Comparison of ENCODE assay signal across 28 cellular contexts in genomic region chr22:31932863-31933262, GRCh38. TPM values are rescaled to one million over a fixed set of nuclear protein-coding genes. Genes with fewer than 3 reads are reported as not detected.
DNase-seq lines count a peak whose midpoint lies in the region; ATAC-seq, FAIRE-seq and TF ChIP-seq lines count a peak whose summit lies in the region.
"Had no signal": no experiment of that assay in that cellular context is flagged by ENCODE, and none has a peak within 500 bp of the region (broad histone marks: within the 10 kb centered on the region; RNA-seq: fewer than 3 reads in every experiment).

No MANE protein-coding gene starts in this region.

- no peak for TF ChIP-seq POLR2A in heart left ventricle (IDR thresholded peaks at IDR 0.05)
- TF ChIP-seq POLR2A in HepG2 (IDR thresholded peaks at IDR 0.05; ENCODE audit: insufficient read depth in 1 of 2, low read depth in 2 of 2, low read length in 2 of 2), result no peak

- no peaks in the 10 kb centered on the region for H3K79me2 ChIP-seq in HepG2 (ENCODE audit: insufficient read depth, low read length)

- H3K4me1 ChIP-seq in heart left ventricle (peaks cover 0 to 7% (median 0%) of the 10 kb centered on the region in 12 donors), HepG2 (ENCODE audit: insufficient read depth, low read length) (peaks cover 39% of the 10 kb centered on the region), aorta (ENCODE audit: control insufficient read depth in 1 of 2, insufficient read depth in 2 of 2, low read length in 2 of 2) (no peaks in the 10 kb centered on the region)
- H3K4me1 ChIP-seq: SJSA1 had no signal

- no peaks in the 10 kb centered on the region for H3K9me3 ChIP-seq in heart left ventricle
- no peaks in the 10 kb centered on the region for H3K9me3 ChIP-seq in HepG2 (ENCODE audit: low read length)
- no peaks in the 10 kb centered on the region for H3K9me3 ChIP-seq in aorta (ENCODE audit: control insufficient read depth, low read length)
- H3K9me3 ChIP-seq: BLaER1 treated with 17β-estradiol and CSF1 and Interleukin-3, amounts not matched to agents 10 nM and 100 nM; MG63; SJSA1 had no signal

- H3K27me3 Mint-ChIP-seq in endothelial cell (ENCODE audit: unreplicated experiment), result peaks cover 5% of the 10 kb centered on the region
- H3K27me3 Mint-ChIP-seq in T-helper 2 cell treated with Interferon-gamma antibody and Interleukin-4, amounts not matched to agents 5 μg/mL and 100 μg/mL, for 36 hours (ENCODE audit: low read depth), result peaks cover 9% of the 10 kb centered on the region
- peaks cover 78% of the 10 kb centered on the region for H3K27me3 Mint-ChIP-seq in activated naive CD4-positive, alpha-beta T cell treated with anti-CD3 and anti-CD28 coated beads, Interleukin-2, amount 10 ng/mL, durations not matched to agents 7 days and 5 days

- 52 to 72% (median 58%) methylated on average over 4 to 5 of the region's 5 CpGs for WGBS in heart left ventricle, 4 donors
- 8% methylated on average over 4 of the region's 5 CpGs for WGBS in HepG2 (ENCODE audit: low lambda C conversion rate)
- 82 to 85% methylated on average over 5 of the region's 5 CpGs for WGBS in aorta, 2 donors

- H3K36me3 ChIP-seq in heart left ventricle, result no peaks in the 10 kb centered on the region
- no peaks in the 10 kb centered on the region for H3K36me3 ChIP-seq in HepG2 (replicated peaks in 1 of 2; ENCODE audit: control insufficient read depth in 1 of 2, insufficient read depth in 2 of 2, low read length in 2 of 2)
- no peaks in the 10 kb centered on the region for H3K36me3 ChIP-seq in aorta (ENCODE audit: control insufficient read depth in 1 of 2, insufficient read depth in 2 of 2, low read length in 1 of 2)
- H3K36me3 ChIP-seq: BLaER1 treated with 17β-estradiol and CSF1 and Interleukin-3, amounts not matched to agents 10 nM and 100 nM; MG63; SJSA1 had no signal

- intact Hi-C loops in heart left ventricle (cut with DNase I) (no loop called here), Right ventricle myocardium inferior (cut with DNase I) (no loop called here), HepG2 (cut with micrococcal nuclease; ENCODE audit: unreplicated experiment) (no loop called here), aorta (cut with DNase I) (no loop called here)

- in situ Hi-C loops in HepG2 (cut with HindIII; ENCODE audit: extremely low pct_ligation_motif_present, low pct_unique_long_range_greater_than_20kb), result no loop called here

- POLR2A ChIA-PET in HepG2 (lab: Yijun Ruan, JAX), result interaction anchor here (2.1 kb wide), 1 partner anchor 17 kb away, joined by 4 read pairs; no protein-coding TSS in a partner anchor

- H2AFZ ChIP-seq in HepG2 (ENCODE audit: low read length), result peak overlapping the region; percentile 21
- H2AFZ ChIP-seq: GM23248 had no signal

- TF ChIP-seq RAD21 in HepG2 (CRISPR knock-in tag; IDR thresholded peaks at IDR 0.05), result no peak

- BruUV-seq in HepG2 (replicated peaks; lab: Mats Ljungman, UMichigan), result no TSS peak

- H3K27ac ChIP-seq in heart left ventricle (peak overlapping the region in 1 of 12 donors; percentile 29), HepG2 (ENCODE audit: extremely low read length, insufficient read depth, low read length) (no peak overlapping the region), aorta (ENCODE audit: low read depth in 1 of 2, low read length in 2 of 2) (no peak overlapping the region)
- H3K27ac ChIP-seq: BLaER1 treated with 17β-estradiol and CSF1 and Interleukin-3, amounts not matched to agents 10 nM and 100 nM; GM23248; SJSA1 had no signal

- no peak overlapping the region; the same call in 1 of the 2 replicates for H3K4me2 ChIP-seq in HepG2 (ENCODE audit: low read depth, low read length)
- H3K4me2 ChIP-seq: BLaER1 treated with 17β-estradiol and CSF1 and Interleukin-3, amounts not matched to agents 10 nM and 100 nM had no signal

- FAIRE-seq in HepG2 (lab: Jason Lieb, UNC), result no peak
- FAIRE-seq: A204.1, GM12878 had no signal

- peak in 3 of 4 donors; percentile 12 to 80 (median 48) for ATAC-seq in heart left ventricle
- no peak for ATAC-seq in Right ventricle myocardium inferior
- peak; percentile 41 for ATAC-seq in HepG2
- ATAC-seq in aorta (ENCODE audit: low FRiP score), result no peak
- ATAC-seq: GM12878 had no signal

- TF ChIP-seq CTCF in heart left ventricle (IDR thresholded peaks at IDR 0.05), result no peak
- no peak for TF ChIP-seq CTCF in endothelial cell (IDR thresholded peaks at IDR 0.05; ENCODE audit: unreplicated experiment)
- TF ChIP-seq CTCF in HepG2 (CRISPR knock-in tag; IDR thresholded peaks at IDR 0.05), result no peak

- no peak overlapping the region for H3K9ac ChIP-seq in HepG2 (ENCODE audit: insufficient read depth, low read depth, low read length)
- H3K9ac ChIP-seq: BLaER1 treated with 17β-estradiol and CSF1 and Interleukin-3, amounts not matched to agents 10 nM and 100 nM; GM23248 had no signal

- peak overlapping the region; percentile 88 for H3K27ac Mint-ChIP-seq in endothelial cell (ENCODE audit: unreplicated experiment)
- H3K27ac Mint-ChIP-seq in T-helper 2 cell treated with Interferon-gamma antibody and Interleukin-4, amounts not matched to agents 5 μg/mL and 100 μg/mL, for 36 hours, result no peak overlapping the region
- no peak overlapping the region for H3K27ac Mint-ChIP-seq in activated naive CD4-positive, alpha-beta T cell treated with anti-CD3 and anti-CD28 coated beads, Interleukin-2, amount 10 ng/mL, durations not matched to agents 7 days and 5 days
- H3K27ac Mint-ChIP-seq: CD4-positive, alpha-beta T cell; H9 had no signal

- H4K20me1 ChIP-seq in HepG2 (ENCODE audit: insufficient read depth, low read length), result no peaks in the 10 kb centered on the region
- H4K20me1 ChIP-seq: BLaER1 treated with 17β-estradiol and CSF1 and Interleukin-3, amounts not matched to agents 10 nM and 100 nM had no signal

- CTCF ChIA-PET in HepG2 (lab: Yijun Ruan, JAX; ENCODE audit: low intra/inter-chr PET ratio, low total read pairs), result no interaction called here
- CTCF ChIA-PET in activated naive CD4-positive, alpha-beta T cell treated with anti-CD3 and anti-CD28 coated beads, Interleukin-2, amount 10 ng/mL, durations not matched to agents 7 days and 5 days (lab: Charles Lee), result no interaction called here

- no peaks in the 10 kb centered on the region for H3K9me3 Mint-ChIP-seq in endothelial cell (ENCODE audit: unreplicated experiment)
- H3K9me3 Mint-ChIP-seq in T-helper 2 cell treated with Interferon-gamma antibody and Interleukin-4, amounts not matched to agents 5 μg/mL and 100 μg/mL, for 36 hours, result no peaks in the 10 kb centered on the region
- no peaks in the 10 kb centered on the region for H3K9me3 Mint-ChIP-seq in activated naive CD4-positive, alpha-beta T cell treated with anti-CD3 and anti-CD28 coated beads, Interleukin-2, amount 10 ng/mL, durations not matched to agents 7 days and 5 days
- H3K9me3 Mint-ChIP-seq: CD4-positive, alpha-beta T cell; H9 had no signal

- H3K27me3 ChIP-seq in heart left ventricle (no peaks in the 10 kb centered on the region), HepG2 (ENCODE audit: control insufficient read depth in 1 of 2, insufficient read depth in 2 of 2, low read length in 2 of 2) (peaks cover 0 to 16% of the 10 kb centered on the region in 2 experiments; a peak in 3 of 5 replicates), aorta (ENCODE audit: control insufficient read depth in 1 of 2, insufficient read depth in 2 of 2, low read length in 1 of 2) (no peaks in the 10 kb centered on the region)
- H3K27me3 ChIP-seq: BLaER1 treated with 17β-estradiol and CSF1 and Interleukin-3, amounts not matched to agents 10 nM and 100 nM; MG63; SJSA1 had no signal

- peak in 3 of 5 donors; percentile 10 to 34 (median 34) for DNase-seq in heart left ventricle
- no peak for DNase-seq in Right ventricle myocardium inferior (ENCODE audit: missing footprints)
- no peak for DNase-seq in endothelial cell (ENCODE audit: low spot score)
- peak; percentile 34 for DNase-seq in HepG2 (ENCODE audit: low spot score)
- DNase-seq in aorta, result peak; percentile 9 to 14
- no peak for DNase-seq in T-helper 2 cell treated with Interferon-gamma antibody and Interleukin-4, amounts not matched to agents 5 μg/mL and 100 μg/mL, for 36 hours (ENCODE audit: low spot score)
- DNase-seq in activated naive CD4-positive, alpha-beta T cell treated with anti-CD3 and anti-CD28 coated beads, Interleukin-2, amount 10 ng/mL, durations not matched to agents 7 days and 5 days, result no peak
- DNase-seq in SKM-1 (lab: John Stamatoyannopoulos, UW; ENCODE audit: unreplicated experiment), result no peak
- DNase-seq: AML-193; CD4-positive, alpha-beta T cell; DMS79; EL; GDM1; GM23248; H9; IMR-90; KG1; MG63; NCI-H1105 treated with DMSO at 0.1 percent for 48 hours; NCI-H146; NCI-H1930; NCI-H2107; NCI-H524; NCI-H748 treated with DMSO at 0.1 percent for 48 hours had no signal

- TF ChIP-seq EP300 in HepG2 (IDR thresholded peaks at IDR 0.05; ENCODE audit: low read depth in 2 of 2, low read length in 2 of 2) (no peak), HepG2 (CRISPR knock-in tag; IDR thresholded peaks at IDR 0.05; ENCODE audit: borderline replicate concordance) (no peak)

- no peak overlapping the region for H3K4me3 Mint-ChIP-seq in endothelial cell (ENCODE audit: unreplicated experiment)
- no peak overlapping the region for H3K4me3 Mint-ChIP-seq in T-helper 2 cell treated with Interferon-gamma antibody and Interleukin-4, amounts not matched to agents 5 μg/mL and 100 μg/mL, for 36 hours
- H3K4me3 Mint-ChIP-seq in activated naive CD4-positive, alpha-beta T cell treated with anti-CD3 and anti-CD28 coated beads, Interleukin-2, amount 10 ng/mL, durations not matched to agents 7 days and 5 days, result no peak overlapping the region
- H3K4me3 Mint-ChIP-seq: CD4-positive, alpha-beta T cell; H9 had no signal

- no peaks in the 10 kb centered on the region for H3K36me3 Mint-ChIP-seq in endothelial cell (ENCODE audit: low read depth, unreplicated experiment)
- no peaks in the 10 kb centered on the region for H3K36me3 Mint-ChIP-seq in T-helper 2 cell treated with Interferon-gamma antibody and Interleukin-4, amounts not matched to agents 5 μg/mL and 100 μg/mL, for 36 hours (ENCODE audit: low read depth)
- H3K36me3 Mint-ChIP-seq in activated naive CD4-positive, alpha-beta T cell treated with anti-CD3 and anti-CD28 coated beads, Interleukin-2, amount 10 ng/mL, durations not matched to agents 7 days and 5 days, result no peaks in the 10 kb centered on the region

- peaks cover 48% of the 10 kb centered on the region for H3K4me1 Mint-ChIP-seq in endothelial cell (ENCODE audit: unreplicated experiment)
- no peaks in the 10 kb centered on the region for H3K4me1 Mint-ChIP-seq in T-helper 2 cell treated with Interferon-gamma antibody and Interleukin-4, amounts not matched to agents 5 μg/mL and 100 μg/mL, for 36 hours (ENCODE audit: low read depth)
- no peaks in the 10 kb centered on the region for H3K4me1 Mint-ChIP-seq in activated naive CD4-positive, alpha-beta T cell treated with anti-CD3 and anti-CD28 coated beads, Interleukin-2, amount 10 ng/mL, durations not matched to agents 7 days and 5 days

- no peak overlapping the region for H3K4me3 ChIP-seq in heart left ventricle
- H3K4me3 ChIP-seq in HepG2 (replicated peaks in 1 of 3; ENCODE audit: insufficient read depth in 1 of 3, low read depth in 2 of 3, low read length in 3 of 3), result no peak overlapping the region
- H3K4me3 ChIP-seq in aorta (ENCODE audit: low read length in 2 of 2), result no peak overlapping the region
- H3K4me3 ChIP-seq: BLaER1 treated with 17β-estradiol and CSF1 and Interleukin-3, amounts not matched to agents 10 nM and 100 nM; GM12878; GM23248; MG63; SJSA1 had no signal

RNA-seq across cellular contexts. Expression of gene YWHAH, which starts 11.5 kb away (rescaled TPM):
- total RNA-seq in heart left ventricle, result 100 to 1,000 TPM in 3 of 9 donors, 10 to 100 TPM in 6; 57.5 to 126 (median 84.1) TPM
- 100 to 1,000 TPM in 1 of 2 donors, 10 to 100 TPM in 1; 47.2 to 111 TPM for polyA plus RNA-seq in heart left ventricle
- 85.3 TPM for total RNA-seq in Right ventricle myocardium inferior
- total RNA-seq in endothelial cell (ENCODE audit: unreplicated experiment), result 285 TPM
- 92.7 and 112 TPM in 2 replicates for total RNA-seq in HepG2 (2016; rRNA removed; fragmentation: Illumina TruSeq; extraction: Trizol)
- 20.0 and 24.6 TPM in 2 replicates for total RNA-seq in HepG2 (2016; cell fraction: cytosol; rRNA removed; fragmentation: Illumina TruSeq; extraction: Trizol; ENCODE audit: low read depth)
- total RNA-seq in HepG2 (2016; cell fraction: insoluble cytoplasmic fraction; rRNA removed; fragmentation: Illumina TruSeq; extraction: Trizol), result 93.8 and 101 TPM in 2 replicates
- total RNA-seq in HepG2 (2016; cell fraction: membrane; rRNA removed; fragmentation: Illumina TruSeq; extraction: Trizol), result 56.3 and 62.2 TPM in 2 replicates
- total RNA-seq in HepG2 (2016; cell fraction: nucleus; rRNA removed; fragmentation: Illumina TruSeq; extraction: Trizol), result 30.2 and 35.4 TPM in 2 replicates
- polyA plus RNA-seq in HepG2 (2011; rRNA removed), result 35.6 and 40.9 TPM in 2 replicates
- polyA plus RNA-seq in HepG2 (2011; cell fraction: cytosol; rRNA removed), result 38.6 and 45.7 TPM in 2 replicates
- polyA plus RNA-seq in HepG2 (2011; cell fraction: nucleus; rRNA removed), result 17.5 and 20.3 TPM in 2 replicates
- polyA plus RNA-seq in HepG2 (2012), result 78.8 and 95.2 TPM in 2 replicates
- polyA plus RNA-seq in HepG2 (2016; cell fraction: cytosol; fragmentation: Illumina TruSeq; extraction: Trizol; ENCODE audit: low read depth), result 19.0 and 24.6 TPM in 2 replicates
- 117 and 129 TPM in 2 replicates for polyA plus RNA-seq in HepG2 (2016; cell fraction: insoluble cytoplasmic fraction; fragmentation: Illumina TruSeq; extraction: Trizol; ENCODE audit: low read depth)
- polyA plus RNA-seq in HepG2 (2016; cell fraction: membrane; fragmentation: Illumina TruSeq; extraction: Trizol; ENCODE audit: low read depth), result 43.9 and 52.9 TPM in 2 replicates
- polyA plus RNA-seq in HepG2 (2016; cell fraction: nucleus; fragmentation: Illumina TruSeq; extraction: Trizol; ENCODE audit: insufficient read depth, low read depth), result 57.2 and 66.4 TPM in 2 replicates
- 18.0 and 27.7 TPM in 2 replicates for polyA minus RNA-seq in HepG2 (2011; rRNA and poly(A)+ RNA removed; ENCODE audit: low replicate concordance)
- 24.6 and 31.3 TPM in 2 replicates for polyA minus RNA-seq in HepG2 (2011; cell fraction: cytosol; rRNA and poly(A)+ RNA removed)
- polyA minus RNA-seq in HepG2 (2011; cell fraction: nucleus; rRNA and poly(A)+ RNA removed), result 12.7 and 18.4 TPM in 2 replicates
- total RNA-seq in aorta, result 100 to 1,000 TPM; 207 to 538 TPM
- 100 to 1,000 TPM in 1 of 2 donors, 10 to 100 TPM in 1; 82.8 to 179 TPM for polyA plus RNA-seq in aorta

Comparison
In these comparisons a context has a peak if more than half of its experiments do, and no peak if none do; other contexts are left out.
1. ATAC-seq: peak in heart left ventricle (3 of 4) and HepG2 (single experiment); none in Right ventricle myocardium inferior (single experiment) and aorta (single experiment).
2. DNase-seq: peak in heart left ventricle (3 of 5), HepG2 (single experiment) and aorta (2 of 2); none in Right ventricle myocardium inferior (single experiment), endothelial cell (single experiment), T-helper 2 cell treated with Interferon-gamma antibody and Interleukin-4, amounts not matched to agents 5 μg/mL and 100 μg/mL, for 36 hours (single experiment), activated naive CD4-positive, alpha-beta T cell treated with anti-CD3 and anti-CD28 coated beads, Interleukin-2, amount 10 ng/mL, durations not matched to agents 7 days and 5 days (single experiment) and SKM-1 (single experiment).